Comparison of ENCODE assay signal across 8 cellular contexts in genomic region chr4:159476886-159477285, GRCh38.
"Had no signal": no experiment of that assay in that cellular context is flagged by ENCODE, and none has a peak within 500 bp of the region (broad histone marks: within the 10 kb centered on the region; RNA-seq: fewer than 3 reads in every experiment).

No MANE protein-coding gene starts in this region.

- FAIRE-seq: G401.6, GM12878, GM12891, GM12892, GM18507, GM19239 had no signal

- ATAC-seq: GM12878 had no signal

- DNase-seq: GDM1, GF-D8 had no signal

- H3K4me3 ChIP-seq: GM12878 had no signal
